ENCODE assay signal across 8 cellular contexts in the genomic region with DNA sequence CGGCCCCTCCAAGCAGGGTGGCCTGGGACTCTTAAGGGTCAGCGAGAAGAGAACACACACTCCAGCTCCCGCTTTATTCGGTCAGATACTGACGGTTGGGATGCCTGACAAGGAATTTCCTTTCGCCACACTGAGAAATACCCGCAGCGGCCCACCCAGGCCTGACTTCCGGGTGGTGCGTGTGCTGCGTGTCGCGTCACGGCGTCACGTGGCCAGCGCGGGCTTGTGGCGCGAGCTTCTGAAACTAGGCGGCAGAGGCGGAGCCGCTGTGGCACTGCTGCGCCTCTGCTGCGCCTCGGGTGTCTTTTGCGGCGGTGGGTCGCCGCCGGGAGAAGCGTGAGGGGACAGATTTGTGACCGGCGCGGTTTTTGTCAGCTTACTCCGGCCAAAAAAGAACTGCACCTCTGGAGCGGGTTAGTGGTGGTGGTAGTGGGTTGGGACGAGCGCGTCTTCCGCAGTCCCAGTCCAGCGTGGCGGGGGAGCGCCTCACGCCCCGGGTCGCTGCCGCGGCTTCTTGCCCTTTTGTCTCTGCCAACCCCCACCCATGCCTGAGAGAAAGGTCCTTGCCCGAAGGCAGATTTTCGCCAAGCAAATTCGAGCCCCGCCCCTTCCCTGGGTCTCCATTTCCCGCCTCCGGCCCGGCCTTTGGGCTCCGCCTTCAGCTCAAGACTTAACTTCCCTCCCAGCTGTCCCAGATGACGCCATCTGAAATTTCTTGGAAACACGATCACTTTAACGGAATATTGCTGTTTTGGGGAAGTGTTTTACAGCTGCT. TPM values are rescaled to one million over a fixed set of nuclear protein-coding genes. Genes with fewer than 3 reads are reported as not detected.
A peak's percentile ranks its signal among the peaks of the same experiment; 100 is the strongest.
DNase-seq lines count a peak whose midpoint lies in the region; ATAC-seq and TF ChIP-seq lines count a peak whose summit lies in the region.

A gene with protein sequence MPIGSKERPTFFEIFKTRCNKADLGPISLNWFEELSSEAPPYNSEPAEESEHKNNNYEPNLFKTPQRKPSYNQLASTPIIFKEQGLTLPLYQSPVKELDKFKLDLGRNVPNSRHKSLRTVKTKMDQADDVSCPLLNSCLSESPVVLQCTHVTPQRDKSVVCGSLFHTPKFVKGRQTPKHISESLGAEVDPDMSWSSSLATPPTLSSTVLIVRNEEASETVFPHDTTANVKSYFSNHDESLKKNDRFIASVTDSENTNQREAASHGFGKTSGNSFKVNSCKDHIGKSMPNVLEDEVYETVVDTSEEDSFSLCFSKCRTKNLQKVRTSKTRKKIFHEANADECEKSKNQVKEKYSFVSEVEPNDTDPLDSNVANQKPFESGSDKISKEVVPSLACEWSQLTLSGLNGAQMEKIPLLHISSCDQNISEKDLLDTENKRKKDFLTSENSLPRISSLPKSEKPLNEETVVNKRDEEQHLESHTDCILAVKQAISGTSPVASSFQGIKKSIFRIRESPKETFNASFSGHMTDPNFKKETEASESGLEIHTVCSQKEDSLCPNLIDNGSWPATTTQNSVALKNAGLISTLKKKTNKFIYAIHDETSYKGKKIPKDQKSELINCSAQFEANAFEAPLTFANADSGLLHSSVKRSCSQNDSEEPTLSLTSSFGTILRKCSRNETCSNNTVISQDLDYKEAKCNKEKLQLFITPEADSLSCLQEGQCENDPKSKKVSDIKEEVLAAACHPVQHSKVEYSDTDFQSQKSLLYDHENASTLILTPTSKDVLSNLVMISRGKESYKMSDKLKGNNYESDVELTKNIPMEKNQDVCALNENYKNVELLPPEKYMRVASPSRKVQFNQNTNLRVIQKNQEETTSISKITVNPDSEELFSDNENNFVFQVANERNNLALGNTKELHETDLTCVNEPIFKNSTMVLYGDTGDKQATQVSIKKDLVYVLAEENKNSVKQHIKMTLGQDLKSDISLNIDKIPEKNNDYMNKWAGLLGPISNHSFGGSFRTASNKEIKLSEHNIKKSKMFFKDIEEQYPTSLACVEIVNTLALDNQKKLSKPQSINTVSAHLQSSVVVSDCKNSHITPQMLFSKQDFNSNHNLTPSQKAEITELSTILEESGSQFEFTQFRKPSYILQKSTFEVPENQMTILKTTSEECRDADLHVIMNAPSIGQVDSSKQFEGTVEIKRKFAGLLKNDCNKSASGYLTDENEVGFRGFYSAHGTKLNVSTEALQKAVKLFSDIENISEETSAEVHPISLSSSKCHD (N-terminal part only) (plus strand): TSS at position 254 of the 775 bp plus-strand sequence. CDS start 953 bp downstream, outside the sequence.
TSS of gene ZAR1L (minus strand) at position 109 of the 775 bp plus-strand sequence. CDS start 3,438 bp downstream, outside the sequence.

- DNase-seq in AG20443 (ENCODE audit: low spot score) = peak; percentile 93
- DNase-seq in NCI-H510A treated with DMSO at 0.1 percent for 48 hours (lab: John Stamatoyannopoulos, UW) = peak; percentile 58
- peak; percentile 94 for DNase-seq in activated CD4-positive, alpha-beta T cell treated with anti-CD3 and anti-CD28 coated beads for 36 hours
- DNase-seq in choroid plexus epithelial cell (ENCODE audit: low read depth) = peak; percentile 93
- DNase-seq in stimulated activated CD4-positive, alpha-beta T cell treated with anti-CD3 and anti-CD28 coated beads, Interleukin-1b, Interleukin-23, amount 100 ng/mL, for 1 hour (ENCODE audit: low read depth in 2 of 2) = peak; percentile 59 to 69

- CTCF ChIA-PET in activated CD4-positive, alpha-beta T cell treated with anti-CD3 and anti-CD28 coated beads for 36 hours (lab: Charles Lee) = interaction anchor here (0.8 to 2.6 kb wide), 15 partner anchors 9 to 406 kb away, joined by 3 to 13 read pairs (median 3); no protein-coding TSS in a partner anchor

- intact Hi-C loops in activated CD4-positive, alpha-beta T cell treated with anti-CD3 and anti-CD28 coated beads for 36 hours (cut with DNase I, micrococcal nuclease) = loop anchor here (1.0 to 10.0 kb wide), 11 partner anchors 111 to 1323 kb away; partner anchors contain the start of genes N4BP2L2 (in 2 of the 2), PDS5B (in 2 of the 2), FRY (in 1 of the 2) and HSPH1 (in 1 of the 2)

- peaks cover 34% of the 10 kb centered on the region for H3K36me3 Mint-ChIP-seq in activated CD4-positive, alpha-beta T cell treated with anti-CD3 and anti-CD28 coated beads for 36 hours (ENCODE audit: low read depth)

- H3K4me3 Mint-ChIP-seq in activated CD4-positive, alpha-beta T cell treated with anti-CD3 and anti-CD28 coated beads for 36 hours = peak within 1 kb of the TSS; percentile 92

- peaks cover 9% of the 10 kb centered on the region for H3K4me1 Mint-ChIP-seq in activated CD4-positive, alpha-beta T cell treated with anti-CD3 and anti-CD28 coated beads for 36 hours

- POLR2A ChIA-PET in activated CD4-positive, alpha-beta T cell treated with anti-CD3 and anti-CD28 coated beads for 36 hours (lab: Charles Lee) = interaction anchor here (0.6 to 2.2 kb wide), 11 partner anchors 13 to 272 kb away, joined by 3 to 11 read pairs (median 3); partner anchors contain the start of genes N4BP2L1 and N4BP2L2

- H3K4me3 ChIP-seq in choroid plexus epithelial cell (ENCODE audit: low read depth, low read length) = peak within 1 kb of the TSS; percentile 75

- H3K27ac Mint-ChIP-seq in activated CD4-positive, alpha-beta T cell treated with anti-CD3 and anti-CD28 coated beads for 36 hours = peak within 1 kb of the TSS; percentile 100

- peak within 1 kb of the TSS; percentile 85 for H3K27ac ChIP-seq in layer of hippocampus (ENCODE audit: low read depth, low read length)

- no peaks in the 10 kb centered on the region for H3K9me3 Mint-ChIP-seq in activated CD4-positive, alpha-beta T cell treated with anti-CD3 and anti-CD28 coated beads for 36 hours (ENCODE audit: low read depth)

- TF ChIP-seq CTCF in choroid plexus epithelial cell (conservative IDR thresholded peaks at IDR 0.05; ENCODE audit: low read depth, low read length) = peak; percentile 3

- ATAC-seq in GM19023 (IDR thresholded peaks at IDR 0.05; ENCODE audit: unreplicated experiment) = peak; percentile 96
- ATAC-seq in HG03175 (IDR thresholded peaks at IDR 0.05; ENCODE audit: unreplicated experiment) = peak; percentile 95
- ATAC-seq in activated CD4-positive, alpha-beta T cell treated with anti-CD3 and anti-CD28 coated beads for 36 hours = peak; percentile 95

- H3K27me3 ChIP-seq in layer of hippocampus (ENCODE audit: control insufficient read depth, insufficient read depth, low read length) = no peaks in the 10 kb centered on the region

- H3K27me3 Mint-ChIP-seq in activated CD4-positive, alpha-beta T cell treated with anti-CD3 and anti-CD28 coated beads for 36 hours = no peaks in the 10 kb centered on the region

RNA-seq across cellular contexts. Expression of the first gene that starts in this region (rescaled TPM):
- 10 to 100 TPM; 34.1 to 49.0 TPM for total RNA-seq in activated CD4-positive, alpha-beta T cell treated with anti-CD3 and anti-CD28 coated beads for 36 hours

RNA-seq across cellular contexts. Expression of gene ZAR1L, which starts in this region (rescaled TPM):
- total RNA-seq in activated CD4-positive, alpha-beta T cell treated with anti-CD3 and anti-CD28 coated beads for 36 hours = not detected

Comparison
In these comparisons a context has a peak if more than half of its experiments do, and no peak if none do; other contexts are left out.
1. Peak in every context shown above with its lines: DNase-seq, ATAC-seq, H3K4me3 ChIP-seq and H3K27ac ChIP-seq.